In genomic region chr18:45656194-45656593, GRCh38 we compare ENCODE assay signal across 17 cellular contexts. TPM values are rescaled to one million over a fixed set of nuclear protein-coding genes. Genes with fewer than 3 reads are reported as not detected.
DNase-seq lines count a peak whose midpoint lies in the region; ATAC-seq and TF ChIP-seq lines count a peak whose summit lies in the region.
"Had no signal": no experiment of that assay in that cellular context is flagged by ENCODE, and none has a peak within 500 bp of the region (broad histone marks: within the 10 kb centered on the region; RNA-seq: fewer than 3 reads in every experiment).

No MANE protein-coding gene starts in this region.

- peaks cover 0 to 2% of the 10 kb centered on the region in 2 donors for H3K36me3 Mint-ChIP-seq in CD14-positive monocyte
- no peaks in the 10 kb centered on the region for H3K36me3 Mint-ChIP-seq in activated naive CD4-positive, alpha-beta T cell treated with anti-CD3 and anti-CD28 coated beads for 36 hours (ENCODE audit: low read depth)
- H3K36me3 Mint-ChIP-seq: IgD-negative memory B cell had no signal

- peak; percentile 36 for DNase-seq in NOMO-1 treated with DMSO at 0.1 percent for 48 hours (lab: John Stamatoyannopoulos, UW; ENCODE audit: unreplicated experiment)
- DNase-seq in NOMO-1 treated with dmso at 0.1 percent for 144 hours (lab: John Stamatoyannopoulos, UW; ENCODE audit: unreplicated experiment), result no peak
- no peak for DNase-seq in CD14-positive monocyte (ENCODE audit: low spot score)
- peak; percentile 30 for DNase-seq in MV-4-11 (lab: John Stamatoyannopoulos, UW)
- no peak for DNase-seq in SK-N-DZ (ENCODE audit: low spot score)
- DNase-seq in SJCRH30, result no peak
- no peak for DNase-seq in activated naive CD4-positive, alpha-beta T cell treated with anti-CD3 and anti-CD28 coated beads for 36 hours
- DNase-seq: DMS153, DMS79 treated with DMSO at 0.1 percent for 48 hours, EL had no signal

- TF ChIP-seq EP300 in gastroesophageal sphincter (IDR thresholded peaks at IDR 0.05), result no peak

- TF ChIP-seq CTCF in CD14-positive monocyte (IDR thresholded peaks at IDR 0.05) (no peak), gastroesophageal sphincter (IDR thresholded peaks at IDR 0.05) (no peak)

- no peak overlapping the region for H3K27ac ChIP-seq in gastroesophageal sphincter
- no peak overlapping the region for H3K27ac ChIP-seq in SJCRH30
- H3K27ac ChIP-seq: 22Rv1 had no signal

- peaks cover 0 to 7% (median 0%) of the 10 kb centered on the region in 3 donors for H3K4me1 ChIP-seq in gastroesophageal sphincter
- H3K4me1 ChIP-seq in SJCRH30, result no peaks in the 10 kb centered on the region
- H3K4me1 ChIP-seq: HAP-1 had no signal

- no peak overlapping the region for H3K4me3 ChIP-seq in gastroesophageal sphincter
- no peak overlapping the region for H3K4me3 ChIP-seq in SJCRH30
- H3K4me3 ChIP-seq: HAP-1 had no signal

- H3K4me3 Mint-ChIP-seq in CD14-positive monocyte, result peak overlapping the region in 1 of 2 donors; percentile 3
- H3K4me3 Mint-ChIP-seq in activated naive CD4-positive, alpha-beta T cell treated with anti-CD3 and anti-CD28 coated beads for 36 hours, result no peak overlapping the region
- H3K4me3 Mint-ChIP-seq: IgD-negative memory B cell had no signal

- CTCF ChIA-PET in activated naive CD4-positive, alpha-beta T cell treated with anti-CD3 and anti-CD28 coated beads for 36 hours (lab: Charles Lee), result interaction anchor here (1.8 to 1.9 kb wide), 2 partner anchors 8 to 10 kb away, joined by 4 to 5 read pairs; no protein-coding TSS in a partner anchor

- H3K27ac Mint-ChIP-seq in CD14-positive monocyte, result peak overlapping the region in 5 of 7 donors; percentile 6 to 74 (median 62)
- H3K27ac Mint-ChIP-seq in activated naive CD4-positive, alpha-beta T cell treated with anti-CD3 and anti-CD28 coated beads for 36 hours, result no peak overlapping the region
- H3K27ac Mint-ChIP-seq: IgD-negative memory B cell had no signal

- no peaks in the 10 kb centered on the region for H3K36me3 ChIP-seq in gastroesophageal sphincter
- no peaks in the 10 kb centered on the region for H3K36me3 ChIP-seq in SJCRH30
- H3K36me3 ChIP-seq: HAP-1 had no signal

- intact Hi-C loops in CD14-positive monocyte (cut with micrococcal nuclease), result no loop called here
- intact Hi-C loops in activated naive CD4-positive, alpha-beta T cell treated with anti-CD3 and anti-CD28 coated beads for 36 hours (cut with micrococcal nuclease), result no loop called here

- peaks cover 50% of the 10 kb centered on the region for H3K4me1 Mint-ChIP-seq in CD14-positive monocyte
- peaks cover 21% of the 10 kb centered on the region for H3K4me1 Mint-ChIP-seq in activated naive CD4-positive, alpha-beta T cell treated with anti-CD3 and anti-CD28 coated beads for 36 hours (ENCODE audit: low read depth)
- H3K4me1 Mint-ChIP-seq: IgD-negative memory B cell had no signal

- H3K9me3 ChIP-seq in gastroesophageal sphincter (no peaks in the 10 kb centered on the region), SJCRH30 (replicated peaks) (no peaks in the 10 kb centered on the region)
- H3K9me3 ChIP-seq: HAP-1 had no signal

- no peak for TF ChIP-seq POLR2A in gastroesophageal sphincter (IDR thresholded peaks at IDR 0.05)

- peaks cover 0 to 2% (median 0%) of the 10 kb centered on the region in 3 donors for H3K27me3 Mint-ChIP-seq in CD14-positive monocyte (ENCODE audit: low read depth in 3 of 3)
- no peaks in the 10 kb centered on the region for H3K27me3 Mint-ChIP-seq in activated naive CD4-positive, alpha-beta T cell treated with anti-CD3 and anti-CD28 coated beads for 36 hours (ENCODE audit: low read depth)
- H3K27me3 Mint-ChIP-seq: IgD-negative memory B cell had no signal

- 73 to 89% methylated on average over 2 of the region's 2 CpGs for WGBS in gastroesophageal sphincter (ENCODE audit: low coverage in 1 of 2), 2 donors

- H3K27me3 ChIP-seq in gastroesophageal sphincter (no peaks in the 10 kb centered on the region), SJCRH30 (no peaks in the 10 kb centered on the region)

- ATAC-seq in gastroesophageal sphincter, result peak; percentile 85

- peaks cover 0 to 2% (median 0%) of the 10 kb centered on the region in 7 donors for H3K9me3 Mint-ChIP-seq in CD14-positive monocyte
- H3K9me3 Mint-ChIP-seq in activated naive CD4-positive, alpha-beta T cell treated with anti-CD3 and anti-CD28 coated beads for 36 hours, result no peaks in the 10 kb centered on the region
- H3K9me3 Mint-ChIP-seq: IgD-negative memory B cell had no signal

RNA-seq across cellular contexts. Expression of gene SLC14A2, which starts 40.9 kb away (rescaled TPM):
- polyA plus RNA-seq in CD14-positive monocyte, result not detected
- under 1 TPM in 1 of 4 donors, not detected in 3; 0.15 TPM for total RNA-seq in gastroesophageal sphincter
- polyA plus RNA-seq in SK-N-DZ (2014; cell fraction: cytosol; rRNA removed), result not detected in 2 replicates
- polyA plus RNA-seq in SK-N-DZ (2014; cell fraction: nucleus; rRNA removed), result not detected in 2 replicates
- total RNA-seq in SJCRH30 (2014; rRNA removed; shearing (Covaris generic)), result not detected in 2 replicates
- total RNA-seq in activated naive CD4-positive, alpha-beta T cell treated with anti-CD3 and anti-CD28 coated beads for 36 hours, result not detected
- total RNA-seq: A673, H1, HT1080 had no signal
- polyA plus RNA-seq: IgD-negative memory B cell had no signal

Comparison
In these comparisons a context has a peak if more than half of its experiments do, and no peak if none do; other contexts are left out.
1. DNase-seq: peak in NOMO-1 treated with DMSO at 0.1 percent for 48 hours (single experiment) and MV-4-11 (single experiment); none in NOMO-1 treated with dmso at 0.1 percent for 144 hours (single experiment), CD14-positive monocyte (single experiment), SK-N-DZ (single experiment), SJCRH30 (0 of 2) and activated naive CD4-positive, alpha-beta T cell treated with anti-CD3 and anti-CD28 coated beads for 36 hours (single experiment).